ENCODE assay signal across 8 cellular contexts in the genomic region with DNA sequence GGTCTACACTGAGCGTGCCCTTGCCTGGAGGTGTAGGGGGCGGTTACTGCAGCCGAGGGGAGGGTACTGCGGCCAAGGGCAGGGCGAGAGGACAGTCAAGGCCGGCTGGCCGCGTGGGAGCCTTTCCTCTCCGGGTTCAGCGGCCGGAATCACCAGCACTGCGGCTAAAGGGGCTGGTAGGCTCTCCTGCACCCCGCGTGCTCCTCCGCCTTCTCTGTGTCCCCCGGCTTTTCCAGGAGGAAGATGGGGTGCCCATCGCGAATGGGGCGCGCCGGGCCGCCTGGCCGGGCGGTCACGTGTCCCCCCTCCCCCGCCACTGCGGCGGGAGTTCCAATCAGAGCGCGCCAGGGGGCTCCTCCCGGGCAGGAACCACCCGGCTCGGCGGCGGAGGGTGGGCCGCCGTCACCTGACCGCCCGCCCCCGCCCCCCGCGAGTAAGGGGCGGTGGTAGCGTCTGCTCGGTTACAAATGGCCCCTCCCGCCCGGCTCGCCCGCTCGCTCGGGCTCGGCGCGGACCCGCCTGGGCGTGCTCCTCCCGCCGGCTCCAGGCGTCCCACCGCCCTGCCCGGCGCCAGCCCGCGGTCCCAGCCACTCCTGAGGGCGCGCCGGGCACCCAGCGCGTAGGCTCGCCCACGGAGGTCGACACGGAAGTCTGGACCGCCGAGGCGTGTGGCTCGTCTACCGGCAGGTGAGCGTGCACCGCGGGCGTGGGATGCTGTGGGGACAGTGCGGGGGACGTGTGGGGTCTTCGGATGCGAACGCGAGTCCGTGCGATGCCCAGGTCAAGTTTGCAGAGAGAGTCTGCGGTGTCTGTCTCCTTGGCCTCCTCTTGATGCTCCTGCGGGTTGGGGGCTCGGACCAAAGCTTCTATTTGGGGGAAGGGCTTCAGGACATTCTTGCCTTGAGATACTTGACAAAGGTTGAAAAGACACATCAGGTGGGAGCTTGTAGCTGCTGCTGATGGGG.
A peak's percentile ranks its signal among the peaks of the same experiment; 100 is the strongest.
DNase-seq lines count a peak whose midpoint lies in the region; ATAC-seq, FAIRE-seq and TF ChIP-seq lines count a peak whose summit lies in the region.

No MANE protein-coding gene starts in this region.

- no peak for FAIRE-seq in bronchial epithelial cell (lab: Jason Lieb, UNC)

- no peaks in the 10 kb centered on the region for H3K36me3 ChIP-seq in bronchial epithelial cell (ENCODE audit: control insufficient read depth, insufficient read depth, low read length)

- DNase-seq in D341Med (ENCODE audit: low spot score) (peak; percentile 80), NCI-H2227 (lab: John Stamatoyannopoulos, UW; ENCODE audit: unreplicated experiment) (peak; percentile 87), bronchial epithelial cell (ENCODE audit: low read depth) (peak; percentile 37), iris pigment epithelial cell (ENCODE audit: low read depth) (peak; percentile 10)
- DNase-seq in stimulated activated naive CD8-positive, alpha-beta T cell treated with anti-CD3 and anti-CD28 coated beads, Interleukin-15, Interleukin-2, amounts not matched to agents 100 U/mL and 50 U/mL, for 24 hours: peak; percentile 16

- TF ChIP-seq CTCF in bronchial epithelial cell (IDR thresholded peaks at IDR 0.05; ENCODE audit: insufficient read depth, low read length, severe bottlenecking): no peak

- H3K27me3 ChIP-seq in bronchial epithelial cell (ENCODE audit: control insufficient read depth, insufficient read depth, low read length): peaks cover 22% of the 10 kb centered on the region

- H3K4me3 ChIP-seq in bronchial epithelial cell (ENCODE audit: low read depth, low read length): peak overlapping the region; percentile 51

- ATAC-seq in GM21723 (IDR thresholded peaks at IDR 0.05; ENCODE audit: unreplicated experiment): peak; percentile 36
- ATAC-seq in stimulated activated naive CD8-positive, alpha-beta T cell treated with anti-CD3 and anti-CD28 coated beads, Interleukin-15, Interleukin-2, amounts not matched to agents 100 U/mL and 50 U/mL, for 24 hours: no peak
- ATAC-seq in HG03280 (IDR thresholded peaks at IDR 0.05; ENCODE audit: unreplicated experiment): no peak
- no peak for ATAC-seq in GM19035 (IDR thresholded peaks at IDR 0.05; ENCODE audit: unreplicated experiment)

Comparison
In these comparisons a context has a peak if more than half of its experiments do, and no peak if none do; other contexts are left out.
1. DNase-seq: peak in every context shown above with its lines; median percentile 87 in NCI-H2227; 80 in D341Med; 37 in bronchial epithelial cell; 16 in stimulated activated naive CD8-positive, alpha-beta T cell treated with anti-CD3 and anti-CD28 coated beads, Interleukin-15, Interleukin-2, amounts not matched to agents 100 U/mL and 50 U/mL, for 24 hours; 10 in iris pigment epithelial cell.